9 cellular contexts compared by ENCODE assay signal in genomic region chr5:53779541-53779981, GRCh38.
DNase-seq lines count a peak whose midpoint lies in the region; ATAC-seq and TF ChIP-seq lines count a peak whose summit lies in the region.
"Had no signal": no experiment of that assay in that cellular context is flagged by ENCODE, and none has a peak within 500 bp of the region (broad histone marks: within the 10 kb centered on the region; RNA-seq: fewer than 3 reads in every experiment).

No MANE protein-coding gene starts in this region.

- H3K27ac Mint-ChIP-seq in activated CD4-positive, alpha-beta T cell treated with anti-CD3 and anti-CD28 coated beads, Interleukin-2, amount 10 ng/mL, durations not matched to agents 24 days and 14 days, result peak overlapping the region; percentile 62
- H3K27ac Mint-ChIP-seq in CD14-positive monocyte, result no peak overlapping the region
- H3K27ac Mint-ChIP-seq: type B pancreatic cell had no signal

- intact Hi-C loops in activated CD4-positive, alpha-beta T cell treated with anti-CD3 and anti-CD28 coated beads, Interleukin-2, amount 10 ng/mL, durations not matched to agents 24 days and 14 days (cut with micrococcal nuclease), result loop anchor here (10.0 kb wide), 1 partner anchor 295 kb away; the partner anchor contains the start of gene FST
- intact Hi-C loops in CD14-positive monocyte (cut with micrococcal nuclease), result no loop called here

- in situ Hi-C loops in astrocyte of the spinal cord (cut with HindIII; ENCODE audit: low sequenced_read_pairs), result no loop called here

- no peak overlapping the region for H3K4me3 ChIP-seq in astrocyte of the spinal cord (ENCODE audit: low read depth, low read length)

- H3K4me1 Mint-ChIP-seq in activated CD4-positive, alpha-beta T cell treated with anti-CD3 and anti-CD28 coated beads, Interleukin-2, amount 10 ng/mL, durations not matched to agents 24 days and 14 days, result peaks cover 22% of the 10 kb centered on the region
- H3K4me1 Mint-ChIP-seq in activated T-cell treated with anti-CD3 and anti-CD28 coated beads, Interleukin-2, amount 50 U/mL, for 4 hours (ENCODE audit: low read depth), result no peaks in the 10 kb centered on the region
- H3K4me1 Mint-ChIP-seq in CD14-positive monocyte, result peaks cover 6% of the 10 kb centered on the region

- no peaks in the 10 kb centered on the region for H3K9me3 Mint-ChIP-seq in activated CD4-positive, alpha-beta T cell treated with anti-CD3 and anti-CD28 coated beads, Interleukin-2, amount 10 ng/mL, durations not matched to agents 24 days and 14 days
- no peaks in the 10 kb centered on the region for H3K9me3 Mint-ChIP-seq in activated T-cell treated with anti-CD3 and anti-CD28 coated beads, Interleukin-2, amount 50 U/mL, for 4 hours
- peaks cover 0 to 5% (median 0%) of the 10 kb centered on the region in 7 donors for H3K9me3 Mint-ChIP-seq in CD14-positive monocyte
- H3K9me3 Mint-ChIP-seq: type B pancreatic cell had no signal

- TF ChIP-seq CTCF in astrocyte of the spinal cord (IDR thresholded peaks at IDR 0.05; ENCODE audit: low read depth, low read length), result no peak
- no peak for TF ChIP-seq CTCF in CD14-positive monocyte (IDR thresholded peaks at IDR 0.05)

- H3K27me3 Mint-ChIP-seq in activated CD4-positive, alpha-beta T cell treated with anti-CD3 and anti-CD28 coated beads, Interleukin-2, amount 10 ng/mL, durations not matched to agents 24 days and 14 days, result peaks cover 4% of the 10 kb centered on the region
- H3K27me3 Mint-ChIP-seq in activated T-cell treated with anti-CD3 and anti-CD28 coated beads, Interleukin-2, amount 50 U/mL, for 4 hours (ENCODE audit: low read depth), result peaks cover 2% of the 10 kb centered on the region
- H3K27me3 Mint-ChIP-seq in CD14-positive monocyte (ENCODE audit: low read depth in 3 of 3), result no peaks in the 10 kb centered on the region

- H3K4me3 Mint-ChIP-seq in activated CD4-positive, alpha-beta T cell treated with anti-CD3 and anti-CD28 coated beads, Interleukin-2, amount 10 ng/mL, durations not matched to agents 24 days and 14 days, result peak overlapping the region; percentile 45
- no peak overlapping the region for H3K4me3 Mint-ChIP-seq in activated T-cell treated with anti-CD3 and anti-CD28 coated beads, Interleukin-2, amount 50 U/mL, for 4 hours
- H3K4me3 Mint-ChIP-seq in CD14-positive monocyte, result no peak overlapping the region
- H3K4me3 Mint-ChIP-seq: type B pancreatic cell had no signal

- ATAC-seq in HG03280 (IDR thresholded peaks at IDR 0.05; ENCODE audit: unreplicated experiment), result peak; percentile 61
- ATAC-seq in activated T-cell treated with anti-CD3 and anti-CD28 coated beads, Interleukin-2, amount 50 U/mL, for 4 hours, result no peak

- DNase-seq in activated CD4-positive, alpha-beta T cell treated with anti-CD3 and anti-CD28 coated beads, Interleukin-2, amount 10 ng/mL, durations not matched to agents 24 days and 14 days, result peak; percentile 60
- DNase-seq in activated CD4-positive, alpha-beta T cell treated with anti-CD3 and anti-CD28 coated beads, Interleukin-2, amount 50 U/mL, for 4 hours, result no peak
- DNase-seq in astrocyte of the spinal cord (ENCODE audit: low read depth, low spot score) (peak; percentile 62), retina (peak; percentile 18), LoVo (ENCODE audit: low spot score) (no peak), CD14-positive monocyte (ENCODE audit: low spot score) (no peak)
- no peak for DNase-seq in activated T-cell treated with anti-CD3 and anti-CD28 coated beads, Interleukin-2, amount 50 U/mL, for 4 hours

- H3K36me3 Mint-ChIP-seq in activated CD4-positive, alpha-beta T cell treated with anti-CD3 and anti-CD28 coated beads, Interleukin-2, amount 10 ng/mL, durations not matched to agents 24 days and 14 days (ENCODE audit: low read depth), result no peaks in the 10 kb centered on the region
- H3K36me3 Mint-ChIP-seq in activated T-cell treated with anti-CD3 and anti-CD28 coated beads, Interleukin-2, amount 50 U/mL, for 4 hours (ENCODE audit: insufficient read depth), result no peaks in the 10 kb centered on the region
- no peaks in the 10 kb centered on the region for H3K36me3 Mint-ChIP-seq in CD14-positive monocyte
- H3K36me3 Mint-ChIP-seq: type B pancreatic cell had no signal

Comparison
In these comparisons a context has a peak if more than half of its experiments do, and no peak if none do; other contexts are left out.
1. DNase-seq: peak in activated CD4-positive, alpha-beta T cell treated with anti-CD3 and anti-CD28 coated beads, Interleukin-2, amount 10 ng/mL, durations not matched to agents 24 days and 14 days (single experiment), astrocyte of the spinal cord (single experiment) and retina (single experiment); none in activated CD4-positive, alpha-beta T cell treated with anti-CD3 and anti-CD28 coated beads, Interleukin-2, amount 50 U/mL, for 4 hours (0 of 2), LoVo (single experiment), activated T-cell treated with anti-CD3 and anti-CD28 coated beads, Interleukin-2, amount 50 U/mL, for 4 hours (single experiment) and CD14-positive monocyte (single experiment).